In the genomic region with DNA sequence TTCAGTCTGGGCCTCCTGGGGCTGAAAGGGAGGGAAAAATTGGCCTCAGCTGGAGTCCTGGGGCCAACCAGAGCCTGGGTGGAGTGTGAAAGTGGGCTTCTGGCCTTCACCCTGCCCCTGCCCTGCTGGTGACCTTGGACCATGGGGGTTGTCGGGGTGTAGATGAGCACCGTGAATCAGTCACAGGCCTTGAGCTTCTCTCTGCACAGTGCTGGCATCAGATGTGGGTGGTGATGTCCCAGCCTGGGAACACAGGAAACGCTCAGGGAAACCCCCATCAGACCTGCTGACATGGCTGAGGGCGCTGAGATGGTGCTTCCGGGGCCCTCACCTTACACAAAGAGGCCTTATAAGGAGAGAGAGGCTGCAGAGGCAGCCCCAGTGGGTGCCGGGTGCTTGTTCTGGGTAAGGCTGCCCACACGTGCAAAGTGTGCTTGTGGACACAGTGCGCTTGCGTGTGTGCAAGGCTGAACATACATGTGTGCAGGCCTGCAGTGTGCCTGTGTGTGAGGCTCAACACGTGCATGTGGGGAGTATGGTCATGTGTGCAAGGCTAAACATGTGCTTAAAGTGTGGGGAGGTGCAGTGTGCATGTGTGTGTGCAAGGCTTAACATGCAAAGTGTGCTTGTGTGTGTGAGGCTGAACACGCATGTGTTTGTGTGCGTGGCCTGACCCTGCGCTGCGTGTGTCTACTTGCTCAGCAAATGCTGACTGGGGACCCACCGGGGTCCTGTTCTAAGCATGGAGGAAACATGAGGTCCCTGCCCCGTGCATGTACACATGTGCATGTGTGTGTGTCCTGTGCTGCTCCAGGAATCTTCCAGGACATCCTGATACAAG, we compare ENCODE assay signal across 8 cellular contexts. TPM values are rescaled to one million over a fixed set of nuclear protein-coding genes. Genes with fewer than 3 reads are reported as not detected.
DNase-seq lines count a peak whose midpoint lies in the region; ATAC-seq and TF ChIP-seq lines count a peak whose summit lies in the region.

No MANE protein-coding gene starts in this region.

- DNase-seq in A172 (ENCODE audit: low spot score) (peak; percentile 69), HK-2 (ENCODE audit: unreplicated experiment) (peak; percentile 85), heart left ventricle (peak in 1 of 5 donors; percentile 71), WERI-Rb-1 (no peak), G401 (ENCODE audit: low spot score) (no peak)
- peak; percentile 84 for DNase-seq in activated T-cell treated with anti-CD3 and anti-CD28 coated beads, Interleukin-2, amount 50 U/mL, for 1 hour
- DNase-seq in stimulated activated CD4-positive, alpha-beta T cell treated with anti-CD3 and anti-CD28 coated beads, Interleukin-4, amount 100 ng/mL, for 24 hours: peak; percentile 92

- H3K27me3 ChIP-seq in heart left ventricle: no peaks in the 10 kb centered on the region
- H3K27me3 ChIP-seq in WERI-Rb-1 (ENCODE audit: insufficient read depth, low read depth, severe bottlenecking): no peaks in the 10 kb centered on the region

- H3K4me1 ChIP-seq in heart left ventricle: peaks cover 0 to 84% (median 33%) of the 10 kb centered on the region in 12 donors

- intact Hi-C loops in heart left ventricle (cut with DNase I): no loop called here

- in situ Hi-C loops in G401 (cut with HindIII; ENCODE audit: low sequenced_read_pairs): no loop called here

- ATAC-seq in GM19467 (IDR thresholded peaks at IDR 0.05; ENCODE audit: unreplicated experiment): peak; percentile 74
- ATAC-seq in heart left ventricle: peak in 2 of 4 donors; percentile 20 to 35

- no peak for TF ChIP-seq CTCF in heart left ventricle (IDR thresholded peaks at IDR 0.05)
- TF ChIP-seq CTCF in WERI-Rb-1 (IDR thresholded peaks at IDR 0.05; ENCODE audit: low read depth, low read length): no peak

- TF ChIP-seq POLR2A in heart left ventricle (IDR thresholded peaks at IDR 0.05): no peak

- peak overlapping the region in 4 of 12 donors; percentile 20 to 57 (median 47) for H3K4me3 ChIP-seq in heart left ventricle
- H3K4me3 ChIP-seq in WERI-Rb-1 (ENCODE audit: low read depth, low read length): no peak overlapping the region

- 61 to 68% (median 65%) methylated on average over 13 to 16 of the region's 16 CpGs for WGBS in heart left ventricle, 4 donors

- no peaks in the 10 kb centered on the region for H3K9me3 ChIP-seq in heart left ventricle
- no peaks in the 10 kb centered on the region for H3K9me3 ChIP-seq in WERI-Rb-1 (ENCODE audit: severe bottlenecking)

- H3K36me3 ChIP-seq in heart left ventricle (peaks cover 0 to 65% (median 15%) of the 10 kb centered on the region in 9 donors), WERI-Rb-1 (no peaks in the 10 kb centered on the region)

- H3K27ac ChIP-seq in heart left ventricle (peak overlapping the region in 11 of 12 donors; percentile 74 to 97 (median 83)), WERI-Rb-1 (no peak overlapping the region)

RNA-seq across cellular contexts. Expression of gene ARPC1B, which starts 6.5 kb away (rescaled TPM):
- 549 and 731 TPM in 2 replicates for total RNA-seq in A172 (2014; rRNA removed; shearing (Covaris generic))
- 100 to 1,000 TPM in 2 of 9 donors, 10 to 100 TPM in 7; 17.2 to 142 (median 37.1) TPM for total RNA-seq in heart left ventricle
- 100 to 1,000 TPM in 1 of 2 donors, 10 to 100 TPM in 1; 32.7 to 136 TPM for polyA plus RNA-seq in heart left ventricle
- total RNA-seq in G401 (2014; rRNA removed; shearing (Covaris generic)): 281 and 284 TPM in 2 replicates

RNA-seq across cellular contexts. Expression of gene PDAP1, which starts 27.4 kb away (rescaled TPM):
- total RNA-seq in A172 (2014; rRNA removed; shearing (Covaris generic)): 236 and 279 TPM in 2 replicates
- 100 to 1,000 TPM in 4 of 9 donors, 10 to 100 TPM in 5; 88.7 to 128 (median 98.5) TPM for total RNA-seq in heart left ventricle
- polyA plus RNA-seq in heart left ventricle: 100 to 1,000 TPM; 120 to 309 TPM
- 169 and 215 TPM in 2 replicates for total RNA-seq in G401 (2014; rRNA removed; shearing (Covaris generic))

RNA-seq across cellular contexts. Expression of gene BUD31, which starts 27.7 kb away (rescaled TPM):
- 180 and 228 TPM in 2 replicates for total RNA-seq in A172 (2014; rRNA removed; shearing (Covaris generic))
- 10 to 100 TPM; 26.1 to 63.6 (median 38.9) TPM for total RNA-seq in heart left ventricle
- polyA plus RNA-seq in heart left ventricle: 10 to 100 TPM; 66.7 to 87.8 TPM
- 91.6 and 96.3 TPM in 2 replicates for total RNA-seq in G401 (2014; rRNA removed; shearing (Covaris generic))

RNA-seq across cellular contexts. Expression of gene ARPC1A, which starts 55.3 kb away (rescaled TPM):
- 326 and 351 TPM in 2 replicates for total RNA-seq in A172 (2014; rRNA removed; shearing (Covaris generic))
- 100 to 1,000 TPM in 8 of 9 donors, 10 to 100 TPM in 1; 97.1 to 177 (median 146) TPM for total RNA-seq in heart left ventricle
- 100 to 1,000 TPM; 102 to 208 TPM for polyA plus RNA-seq in heart left ventricle
- 111 and 121 TPM in 2 replicates for total RNA-seq in G401 (2014; rRNA removed; shearing (Covaris generic))

RNA-seq across cellular contexts. Expression of gene PTCD1, which starts 57.6 kb away (rescaled TPM):
- total RNA-seq in A172 (2014; rRNA removed; shearing (Covaris generic)): 13.2 and 38.5 TPM in 2 replicates
- total RNA-seq in heart left ventricle: 1 to 10 TPM; 2.1 to 9.0 (median 3.9) TPM
- polyA plus RNA-seq in heart left ventricle: 1 to 10 TPM; 3.3 to 3.7 TPM
- total RNA-seq in G401 (2014; rRNA removed; shearing (Covaris generic)): 10.9 and 28.1 TPM in 2 replicates

Comparison
In these comparisons a context has a peak if more than half of its experiments do, and no peak if none do; other contexts are left out.
1. DNase-seq: peak in A172 (single experiment), HK-2 (single experiment), activated T-cell treated with anti-CD3 and anti-CD28 coated beads, Interleukin-2, amount 50 U/mL, for 1 hour (single experiment) and stimulated activated CD4-positive, alpha-beta T cell treated with anti-CD3 and anti-CD28 coated beads, Interleukin-4, amount 100 ng/mL, for 24 hours (single experiment); none in WERI-Rb-1 (single experiment) and G401 (single experiment).